In the genomic region with DNA sequence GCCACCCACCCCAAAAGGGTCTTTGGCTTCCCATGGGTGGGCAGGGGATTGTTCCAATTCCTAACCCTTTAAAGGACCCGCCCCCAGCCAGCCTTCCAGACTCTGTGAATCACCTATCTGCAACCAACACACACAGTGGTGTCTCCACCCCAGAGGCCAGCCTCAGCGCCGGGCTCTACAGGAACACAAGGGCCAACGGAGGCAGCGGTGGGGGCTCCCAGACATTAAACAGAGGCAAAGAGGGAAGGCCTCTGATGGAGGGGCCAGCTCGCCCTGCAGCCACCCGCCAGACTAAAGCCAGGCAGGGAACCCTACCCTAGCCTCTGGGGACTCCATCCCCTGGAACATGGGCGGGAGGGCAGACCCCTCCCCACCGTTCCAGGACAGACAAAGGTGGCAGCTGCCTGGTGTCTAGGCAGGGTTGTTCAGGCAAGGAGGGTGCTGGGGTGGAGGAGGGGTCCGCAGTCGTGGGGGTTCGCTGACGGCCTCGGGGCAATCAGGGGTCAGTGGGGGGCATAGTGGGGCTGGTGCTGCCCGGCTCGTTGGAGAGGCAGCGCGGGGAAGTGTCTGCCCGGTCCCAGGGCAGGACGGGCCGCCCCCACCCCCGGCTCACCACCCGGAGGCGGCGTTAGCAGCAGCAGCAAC, we compare ENCODE assay signal across 8 cellular contexts. TPM values are rescaled to one million over a fixed set of nuclear protein-coding genes. Genes with fewer than 3 reads are reported as not detected.
DNase-seq lines count a peak whose midpoint lies in the region; ATAC-seq lines count a peak whose summit lies in the region.

No MANE protein-coding gene starts in this region.

- peaks cover 17% of the 10 kb centered on the region for H3K4me1 ChIP-seq in iPS-15b (ENCODE audit: control insufficient read depth, insufficient read depth, low read length)
- H3K4me1 ChIP-seq in skeletal muscle satellite cell (ENCODE audit: control insufficient read depth, insufficient read depth, low read length): peaks cover 36% of the 10 kb centered on the region

- CTCF ChIA-PET in activated naive CD4-positive, alpha-beta T cell treated with anti-CD3 and anti-CD28 coated beads, Interleukin-2, amount 10 ng/mL, durations not matched to agents 7 days and 5 days (lab: Charles Lee): interaction anchor here (9.0 kb wide), 1 partner anchor 67 kb away, joined by 74 read pairs; no protein-coding TSS in a partner anchor

- peak overlapping the region; percentile 60 for H3K27ac Mint-ChIP-seq in activated naive CD4-positive, alpha-beta T cell treated with anti-CD3 and anti-CD28 coated beads, Interleukin-2, amount 10 ng/mL, durations not matched to agents 7 days and 5 days

- H3K36me3 ChIP-seq in iPS-15b (ENCODE audit: control insufficient read depth, insufficient read depth, low read length) (peaks cover 10% of the 10 kb centered on the region), skeletal muscle satellite cell (ENCODE audit: insufficient read depth, low read length) (no peaks in the 10 kb centered on the region)

- no peaks in the 10 kb centered on the region for H3K9me3 Mint-ChIP-seq in activated naive CD4-positive, alpha-beta T cell treated with anti-CD3 and anti-CD28 coated beads, Interleukin-2, amount 10 ng/mL, durations not matched to agents 7 days and 5 days

- H3K4me3 ChIP-seq in iPS-15b (ENCODE audit: low read depth, low read length) (peak overlapping the region; percentile 65), skeletal muscle satellite cell (ENCODE audit: low read length) (peak overlapping the region; percentile 83)

- peak overlapping the region; percentile 51 for H3K9ac ChIP-seq in iPS-15b (ENCODE audit: low read depth, low read length)
- peak overlapping the region; percentile 83 for H3K9ac ChIP-seq in skeletal muscle satellite cell (ENCODE audit: low read depth, low read length)

- no peak for ATAC-seq in GM18907 (IDR thresholded peaks at IDR 0.05; ENCODE audit: unreplicated experiment)
- ATAC-seq in GM21825 (IDR thresholded peaks at IDR 0.05; ENCODE audit: unreplicated experiment): no peak

- H3K36me3 Mint-ChIP-seq in activated naive CD4-positive, alpha-beta T cell treated with anti-CD3 and anti-CD28 coated beads, Interleukin-2, amount 10 ng/mL, durations not matched to agents 7 days and 5 days: peaks cover 20% of the 10 kb centered on the region

- peaks cover 72% of the 10 kb centered on the region for H3K4me1 Mint-ChIP-seq in activated naive CD4-positive, alpha-beta T cell treated with anti-CD3 and anti-CD28 coated beads, Interleukin-2, amount 10 ng/mL, durations not matched to agents 7 days and 5 days

- H3K27me3 ChIP-seq in iPS-15b (ENCODE audit: control insufficient read depth, insufficient read depth, low read length) (no peaks in the 10 kb centered on the region), skeletal muscle satellite cell (ENCODE audit: control insufficient read depth, insufficient read depth, low read length) (no peaks in the 10 kb centered on the region)

- H3K27me3 Mint-ChIP-seq in activated naive CD4-positive, alpha-beta T cell treated with anti-CD3 and anti-CD28 coated beads, Interleukin-2, amount 10 ng/mL, durations not matched to agents 7 days and 5 days: peaks cover 11% of the 10 kb centered on the region

- H3K9me3 ChIP-seq in iPS-15b (ENCODE audit: control insufficient read depth, insufficient read depth, low read length) (no peaks in the 10 kb centered on the region), skeletal muscle satellite cell (replicated peaks; ENCODE audit: low read length) (no peaks in the 10 kb centered on the region)

- H3K4me3 Mint-ChIP-seq in activated naive CD4-positive, alpha-beta T cell treated with anti-CD3 and anti-CD28 coated beads, Interleukin-2, amount 10 ng/mL, durations not matched to agents 7 days and 5 days: peak overlapping the region; percentile 79

- H3K4me2 ChIP-seq in skeletal muscle satellite cell (ENCODE audit: low read length): peak overlapping the region; percentile 93

- DNase-seq in activated naive CD4-positive, alpha-beta T cell treated with anti-CD3 and anti-CD28 coated beads, Interleukin-2, amount 10 ng/mL, durations not matched to agents 7 days and 5 days: no peak
- no peak for DNase-seq in activated naive CD4-positive, alpha-beta T cell treated with Interleukin-2 at 50 U/mL for 16 hours
- DNase-seq in NOMO-1 treated with dmso at 0.1 percent for 144 hours (lab: John Stamatoyannopoulos, UW; ENCODE audit: unreplicated experiment): no peak

- H3K27ac ChIP-seq in angular gyrus (ENCODE audit: low read depth, low read length): peak overlapping the region; percentile 87

RNA-seq across cellular contexts. Expression of a gene that starts 0.4 kb away (rescaled TPM):
- 101 and 118 TPM in 2 replicates for total RNA-seq in skeletal muscle satellite cell (2012; rRNA removed)

RNA-seq across cellular contexts. Expression of a gene that starts 53.1 kb away (rescaled TPM):
- total RNA-seq in skeletal muscle satellite cell (2012; rRNA removed): 14.4 and 28.0 TPM in 2 replicates

RNA-seq across cellular contexts. Expression of a gene that starts 57.0 kb away (rescaled TPM):
- total RNA-seq in skeletal muscle satellite cell (2012; rRNA removed): 8.9 and 14.2 TPM in 2 replicates
